Comparison of ENCODE assay signal across 29 cellular contexts in genomic region chr3:43076857-43077256, GRCh38.
"Had no signal": no experiment of that assay in that cellular context is flagged by ENCODE, and none has a peak within 500 bp of the region (broad histone marks: within the 10 kb centered on the region; RNA-seq: fewer than 3 reads in every experiment).

No MANE protein-coding gene starts in this region.

- H3K9ac ChIP-seq: parathyroid adenoma had no signal

- H3K9me3 ChIP-seq: right lobe of liver, uterus had no signal

- H3K9me3 Mint-ChIP-seq: activated naive CD4-positive, alpha-beta T cell treated with anti-CD3 and anti-CD28 coated beads, Interleukin-2, amount 50 U/mL, for 24 hours; activated naive CD8-positive, alpha-beta T cell treated with anti-CD3 and anti-CD28 coated beads, Interleukin-2, amount 50 U/mL, for 24 hours; activated T-cell treated with anti-CD3 and anti-CD28 coated beads, Interleukin-2, amount 50 U/mL, for 4 hours; effector memory CD8-positive, alpha-beta T cell; memory B cell had no signal

- ATAC-seq: activated naive CD8-positive, alpha-beta T cell treated with anti-CD3 and anti-CD28 coated beads, Interleukin-2, amount 50 U/mL, for 24 hours; activated T-cell treated with anti-CD3 and anti-CD28 coated beads, Interleukin-2, amount 50 U/mL, for 4 hours; effector memory CD8-positive, alpha-beta T cell; heart left ventricle; left colon; naive thymus-derived CD4-positive, alpha-beta T cell; stimulated activated naive CD8-positive, alpha-beta T cell treated with anti-CD3 and anti-CD28 coated beads, Interleukin-15, Interleukin-2, amounts not matched to agents 100 U/mL and 50 U/mL, for 24 hours had no signal

- H3K4me3 ChIP-seq: cardiac muscle cell, heart left ventricle, right lobe of liver, uterus had no signal

- DNase-seq: activated CD4-positive, alpha-beta memory T cell treated with anti-CD3 and anti-CD28 coated beads for 36 hours; activated CD4-positive, alpha-beta T cell treated with anti-CD3 and anti-CD28 coated beads, Interleukin-2, amount 10 ng/mL, durations not matched to agents 24 days and 14 days; activated CD4-positive, CD25-positive, alpha-beta regulatory T cell treated with anti-CD3 and anti-CD28 coated beads, Interleukin-2, amount 50 U/mL, for 72 hours; activated CD8-positive, alpha-beta memory T cell treated with anti-CD3 and anti-CD28 coated beads, Interleukin-2, amount 50 U/mL, for 48 hours; activated naive CD8-positive, alpha-beta T cell treated with anti-CD3 and anti-CD28 coated beads, Interleukin-2, amount 50 U/mL, for 24 hours; activated T-cell treated with anti-CD3 and anti-CD28 coated beads, Interleukin-2, amount 50 U/mL, for 4 hours; cerebellar nuclear complex; cortex of kidney; effector memory CD8-positive, alpha-beta T cell; erythroblast; foreskin fibroblast; heart left ventricle; immature natural killer cell; kidney; left colon; midbrain; naive thymus-derived CD4-positive, alpha-beta T cell; right lobe of liver; stimulated activated CD4-positive, alpha-beta T cell treated with anti-CD3 and anti-CD28 coated beads, Interleukin-2, amount 100 ng/mL, for 48 hours; stimulated activated naive CD8-positive, alpha-beta T cell treated with anti-CD3 and anti-CD28 coated beads, Interleukin-15, Interleukin-2, amounts not matched to agents 100 U/mL and 50 U/mL, for 24 hours; T-helper 2 cell; uterus had no signal

- H3K4me1 ChIP-seq: heart left ventricle, parathyroid adenoma, uterus had no signal

- H3K27ac Mint-ChIP-seq: activated CD4-positive, alpha-beta memory T cell treated with anti-CD3 and anti-CD28 coated beads for 36 hours; activated CD4-positive, alpha-beta T cell treated with anti-CD3 and anti-CD28 coated beads, Interleukin-2, amount 10 ng/mL, durations not matched to agents 24 days and 14 days; activated naive CD4-positive, alpha-beta T cell treated with anti-CD3 and anti-CD28 coated beads, Interleukin-2, amount 50 U/mL, for 24 hours; activated naive CD8-positive, alpha-beta T cell treated with anti-CD3 and anti-CD28 coated beads, Interleukin-2, amount 50 U/mL, for 24 hours; activated T-helper 2 cell treated with anti-CD3 and anti-CD28 coated beads, Interferon-gamma antibody, Interleukin-2, Interleukin-4, amounts not matched to agents 10 μg/mL and 5 μg/mL and 100 μg/mL, durations not matched to agents 14 hours and 24 hours and 36 hours; effector memory CD8-positive, alpha-beta T cell; memory B cell; naive thymus-derived CD4-positive, alpha-beta T cell; type B pancreatic cell had no signal

- H3K27me3 ChIP-seq: heart left ventricle, right lobe of liver, uterus had no signal

- H3K36me3 ChIP-seq: cardiac muscle cell, uterus had no signal

- H3K79me2 ChIP-seq: parathyroid adenoma had no signal

- H2AFZ ChIP-seq: parathyroid adenoma had no signal

- H3K4me1 Mint-ChIP-seq: activated CD4-positive, alpha-beta T cell treated with anti-CD3 and anti-CD28 coated beads, Interleukin-2, amount 10 ng/mL, durations not matched to agents 24 days and 14 days; activated naive CD8-positive, alpha-beta T cell treated with anti-CD3 and anti-CD28 coated beads, Interleukin-2, amount 50 U/mL, for 24 hours; immature natural killer cell; memory B cell had no signal

- H3K27ac ChIP-seq: cardiac muscle cell, heart left ventricle, parathyroid adenoma had no signal

- H3K4me3 Mint-ChIP-seq: activated CD4-positive, alpha-beta memory T cell treated with anti-CD3 and anti-CD28 coated beads for 36 hours; activated CD4-positive, alpha-beta T cell treated with anti-CD3 and anti-CD28 coated beads, Interleukin-2, amount 10 ng/mL, durations not matched to agents 24 days and 14 days; activated naive CD4-positive, alpha-beta T cell treated with anti-CD3 and anti-CD28 coated beads, Interleukin-2, amount 50 U/mL, for 24 hours; activated naive CD8-positive, alpha-beta T cell treated with anti-CD3 and anti-CD28 coated beads, Interleukin-2, amount 50 U/mL, for 24 hours; activated T-cell treated with anti-CD3 and anti-CD28 coated beads, Interleukin-2, amount 50 U/mL, for 4 hours; brain; effector memory CD8-positive, alpha-beta T cell; immature natural killer cell; memory B cell; naive thymus-derived CD4-positive, alpha-beta T cell; type B pancreatic cell had no signal

- H3K27me3 Mint-ChIP-seq: activated CD4-positive, alpha-beta memory T cell treated with anti-CD3 and anti-CD28 coated beads for 36 hours; activated naive CD4-positive, alpha-beta T cell treated with anti-CD3 and anti-CD28 coated beads, Interleukin-2, amount 50 U/mL, for 24 hours; activated naive CD8-positive, alpha-beta T cell treated with anti-CD3 and anti-CD28 coated beads, Interleukin-2, amount 50 U/mL, for 24 hours had no signal
